In the genomic region with DNA sequence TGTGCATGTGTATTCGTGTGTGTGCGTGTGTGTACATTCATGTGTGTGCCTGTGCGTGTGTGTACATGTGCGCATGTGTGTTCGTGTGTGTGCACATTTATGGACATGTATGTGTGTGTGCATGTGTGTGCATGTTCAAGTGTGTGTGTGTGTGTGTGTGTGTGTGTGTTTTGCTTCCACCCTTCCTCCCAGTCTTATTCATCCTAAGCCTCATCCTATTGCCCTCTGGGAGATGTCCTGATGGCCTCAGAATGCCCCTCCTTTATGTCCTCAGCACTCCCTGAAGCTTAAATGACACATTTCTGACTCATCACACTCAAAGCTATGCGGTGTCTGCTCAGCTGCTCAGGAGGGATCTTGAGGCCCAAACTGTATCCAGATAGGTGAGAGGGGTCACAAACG, we compare ENCODE assay signal across 15 cellular contexts.
DNase-seq lines count a peak whose midpoint lies in the region; ATAC-seq and TF ChIP-seq lines count a peak whose summit lies in the region.
"Had no signal": no experiment of that assay in that cellular context is flagged by ENCODE, and none has a peak within 500 bp of the region (broad histone marks: within the 10 kb centered on the region; RNA-seq: fewer than 3 reads in every experiment).

No MANE protein-coding gene starts in this region.

- TF ChIP-seq CTCF in fibroblast of villous mesenchyme (IDR thresholded peaks at IDR 0.05; ENCODE audit: insufficient read depth, low read depth, low read length) (no peak), dorsolateral prefrontal cortex (IDR thresholded peaks at IDR 0.05 in 54 of 56, conservative IDR thresholded peaks at IDR 0.05 in 2 of 56; ENCODE audit: low read depth in 1 of 56, partially characterized antibody in 56 of 56) (no peak)

- H3K27me3 ChIP-seq in SJSA1 (replicated peaks) (no peaks in the 10 kb centered on the region), dorsolateral prefrontal cortex (peaks cover 0 to 5% (median 0%) of the 10 kb centered on the region in 45 donors)

- intact Hi-C loops in dorsolateral prefrontal cortex (cut with DNase I): no loop called here

- no peak overlapping the region for H3K4me3 Mint-ChIP-seq in stimulated activated naive CD8-positive, alpha-beta T cell treated with anti-CD3 and anti-CD28 coated beads, Interleukin-15, amount 100 ng/mL, for 72 hours
- H3K4me3 Mint-ChIP-seq: activated CD8-positive, alpha-beta T cell treated with anti-CD3 and anti-CD28 coated beads, Interleukin-2, amount 10 ng/mL, durations not matched to agents 7 days and 5 days had no signal

- H3K4me3 ChIP-seq in SJSA1: no peak overlapping the region
- no peak overlapping the region for H3K4me3 ChIP-seq in fibroblast of villous mesenchyme (ENCODE audit: low read depth, low read length)
- H3K4me3 ChIP-seq in dorsolateral prefrontal cortex: no peak overlapping the region
- H3K4me3 ChIP-seq: SK-N-MC had no signal

- H3K9me3 Mint-ChIP-seq in stimulated activated naive CD8-positive, alpha-beta T cell treated with anti-CD3 and anti-CD28 coated beads, Interleukin-15, amount 100 ng/mL, for 72 hours: no peaks in the 10 kb centered on the region

- no peaks in the 10 kb centered on the region for H3K4me1 Mint-ChIP-seq in stimulated activated naive CD8-positive, alpha-beta T cell treated with anti-CD3 and anti-CD28 coated beads, Interleukin-15, amount 100 ng/mL, for 72 hours

- ATAC-seq in stimulated activated naive CD8-positive, alpha-beta T cell treated with anti-CD3 and anti-CD28 coated beads, Interleukin-15, Interleukin-2, amounts not matched to agents 100 U/mL and 50 U/mL, for 24 hours: peak; percentile 16
- ATAC-seq in stimulated activated naive CD8-positive, alpha-beta T cell treated with anti-CD3 and anti-CD28 coated beads, Interleukin-15, amount 100 ng/mL, for 72 hours: no peak
- ATAC-seq: activated CD8-positive, alpha-beta T cell treated with anti-CD3 and anti-CD28 coated beads, Interleukin-2, amount 10 ng/mL, durations not matched to agents 7 days and 5 days had no signal

- H3K27me3 Mint-ChIP-seq in stimulated activated naive CD8-positive, alpha-beta T cell treated with anti-CD3 and anti-CD28 coated beads, Interleukin-15, amount 100 ng/mL, for 72 hours: peaks cover 13% of the 10 kb centered on the region

- no peak overlapping the region for H3K27ac Mint-ChIP-seq in stimulated activated naive CD8-positive, alpha-beta T cell treated with anti-CD3 and anti-CD28 coated beads, Interleukin-15, amount 100 ng/mL, for 72 hours
- H3K27ac Mint-ChIP-seq: activated CD8-positive, alpha-beta T cell treated with anti-CD3 and anti-CD28 coated beads, Interleukin-2, amount 10 ng/mL, durations not matched to agents 7 days and 5 days had no signal

- H3K9me3 ChIP-seq in SJSA1 (replicated peaks): no peaks in the 10 kb centered on the region

- H3K36me3 ChIP-seq in SJSA1: no peaks in the 10 kb centered on the region

- H3K4me1 ChIP-seq in SJSA1 (replicated peaks): peaks cover 36% of the 10 kb centered on the region
- H3K4me1 ChIP-seq: parathyroid adenoma had no signal

- no peak for DNase-seq in stimulated activated naive CD8-positive, alpha-beta T cell treated with anti-CD3 and anti-CD28 coated beads, Interleukin-15, Interleukin-2, amounts not matched to agents 100 U/mL and 50 U/mL, for 24 hours
- DNase-seq in stimulated activated naive CD8-positive, alpha-beta T cell treated with anti-CD3 and anti-CD28 coated beads, Interleukin-15, amount 100 ng/mL, for 72 hours: no peak
- DNase-seq in SJSA1 (ENCODE audit: low read depth in 1 of 2, low spot score in 2 of 2) (peak; percentile 77 to 83), fibroblast of villous mesenchyme (ENCODE audit: low read depth) (peak; percentile 34), dorsolateral prefrontal cortex (no peak), GF-D8 (lab: John Stamatoyannopoulos, UW) (no peak), amniotic stem cell (lab: John Stamatoyannopoulos, UW) (no peak)
- DNase-seq in activated effector memory CD4-positive, alpha-beta T cell treated with Interleukin-2 at 50 U/mL for 16 hours: no peak
- DNase-seq: activated CD8-positive, alpha-beta T cell treated with anti-CD3 and anti-CD28 coated beads, Interleukin-2, amount 10 ng/mL, durations not matched to agents 7 days and 5 days; amygdala; kidney; NCI-H2029; stimulated activated CD4-positive, alpha-beta T cell treated with anti-CD3 and anti-CD28 coated beads, Interleukin-4, amount 100 ng/mL, for 4 hours had no signal

- H3K27ac ChIP-seq in SJSA1 (peak overlapping the region; percentile 28), dorsolateral prefrontal cortex (no peak overlapping the region)
- H3K27ac ChIP-seq: parathyroid adenoma, SK-N-MC had no signal

Comparison
In these comparisons a context has a peak if more than half of its experiments do, and no peak if none do; other contexts are left out.
1. DNase-seq: peak in SJSA1 (2 of 2) and fibroblast of villous mesenchyme (single experiment); none in stimulated activated naive CD8-positive, alpha-beta T cell treated with anti-CD3 and anti-CD28 coated beads, Interleukin-15, Interleukin-2, amounts not matched to agents 100 U/mL and 50 U/mL, for 24 hours (single experiment), stimulated activated naive CD8-positive, alpha-beta T cell treated with anti-CD3 and anti-CD28 coated beads, Interleukin-15, amount 100 ng/mL, for 72 hours (0 of 2), dorsolateral prefrontal cortex (0 of 10), GF-D8 (single experiment), activated effector memory CD4-positive, alpha-beta T cell treated with Interleukin-2 at 50 U/mL for 16 hours (single experiment) and amniotic stem cell (single experiment).